ENCODE assay signal across 1 cellular context in the genomic region with DNA sequence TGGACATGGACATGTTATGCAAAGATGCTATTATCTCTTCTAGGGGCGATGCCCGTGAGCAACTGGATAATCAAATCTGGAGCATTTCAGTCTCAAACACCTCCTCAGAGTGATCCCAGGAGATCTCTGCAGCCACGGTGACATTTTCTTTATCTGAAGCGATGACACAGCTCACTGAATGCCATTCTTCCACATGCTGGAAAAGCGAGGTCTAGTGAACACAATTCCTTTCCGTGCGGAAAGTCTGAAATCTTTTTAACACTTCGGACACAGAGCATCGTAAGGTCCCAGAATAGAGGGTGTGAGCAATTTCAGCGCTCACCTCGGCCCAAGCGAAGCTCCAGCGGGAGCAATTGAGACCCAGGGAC.
TF ChIP-seq lines count a peak whose summit lies in the region.

No MANE protein-coding gene starts in this region.

TF ChIP-seq in HepG2, 621 proteins besides CTCF, POLR2A, EP300 and RAD21:
- TF ChIP-seq ZNF564 (CRISPR knock-in tag; IDR thresholded peaks at IDR 0.05): 0 out of 2 replicates have a peak, but pooled peaks have one; percentile 2
- TF ChIP-seq, protein P1, sequence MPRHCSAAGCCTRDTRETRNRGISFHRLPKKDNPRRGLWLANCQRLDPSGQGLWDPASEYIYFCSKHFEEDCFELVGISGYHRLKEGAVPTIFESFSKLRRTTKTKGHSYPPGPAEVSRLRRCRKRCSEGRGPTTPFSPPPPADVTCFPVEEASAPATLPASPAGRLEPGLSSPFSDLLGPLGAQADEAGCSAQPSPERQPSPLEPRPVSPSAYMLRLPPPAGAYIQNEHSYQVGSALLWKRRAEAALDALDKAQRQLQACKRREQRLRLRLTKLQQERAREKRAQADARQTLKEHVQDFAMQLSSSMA (CRISPR knock-in tag; IDR thresholded peaks at IDR 0.05): 0 out of 2 replicates have a peak, but pooled peaks have one; percentile 25
- no peak for TF ChIP-seq ZNF333 (CRISPR knock-in tag; IDR thresholded peaks at IDR 0.05; ENCODE audit: borderline replicate concordance)
- TF ChIP-seq MAF1 (CRISPR knock-in tag; IDR thresholded peaks at IDR 0.05; ENCODE audit: borderline replicate concordance): 0 out of 2 replicates have a peak, but pooled peaks have one; percentile 20
- 0 out of 2 replicates have a peak, but pooled peaks have one; percentile 4 for TF ChIP-seq ZNF337 (CRISPR knock-in tag; IDR thresholded peaks at IDR 0.05; ENCODE audit: borderline replicate concordance, low read depth)
